Comparison of ENCODE assay signal across 28 cellular contexts in the genomic region with DNA sequence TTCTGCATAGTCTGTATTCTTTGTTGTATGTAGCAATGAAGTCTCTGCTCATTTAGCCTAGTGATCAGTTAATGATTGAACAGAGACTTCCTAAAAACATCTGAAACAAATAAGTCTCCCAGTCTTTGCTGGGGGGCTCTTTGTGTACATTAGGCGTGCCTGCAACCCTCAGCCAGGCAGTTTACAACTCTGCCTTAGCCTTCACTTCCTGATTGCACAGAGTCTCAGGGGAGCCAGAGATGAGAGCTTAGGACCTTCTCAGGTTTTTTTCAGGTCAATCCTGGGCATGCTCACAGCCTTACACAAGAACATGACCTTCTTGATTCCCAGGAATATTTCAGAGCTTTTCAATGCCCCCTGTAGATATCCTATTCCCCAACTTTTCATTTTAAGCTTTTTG.
"Had no signal": no experiment of that assay in that cellular context is flagged by ENCODE, and none has a peak within 500 bp of the region (broad histone marks: within the 10 kb centered on the region; RNA-seq: fewer than 3 reads in every experiment).

No MANE protein-coding gene starts in this region.

- H3K9me3 ChIP-seq: adrenal gland had no signal

- H3K27me3 ChIP-seq: adrenal gland, breast epithelium, MG63, SJSA1 had no signal

- DNase-seq: activated CD4-positive, alpha-beta T cell treated with anti-CD3 and anti-CD28 coated beads for 48 hours; activated CD4-positive, alpha-beta T cell treated with anti-CD3 and anti-CD28 coated beads, Interleukin-2, amount 50 U/mL, for 4 hours; activated naive CD4-positive, alpha-beta T cell treated with anti-CD3 and anti-CD28 coated beads, Interleukin-2, amount 50 U/mL, for 16 hours; activated naive CD8-positive, alpha-beta T cell treated with anti-CD3 and anti-CD28 coated beads, Interleukin-2, amount 10 ng/mL, durations not matched to agents 7 days and 5 days; activated T-cell treated with anti-CD3 and anti-CD28 coated beads for 4 hours; activated T-cell treated with anti-CD3 and anti-CD28 coated beads, Interleukin-2, amount 50 U/mL, for 48 hours; adrenal gland; anterior cingulate cortex; caudate nucleus; MG63; NCI-H1092 treated with DMSO at 0.1 percent for 48 hours; NCI-H1417 treated with DMSO at 0.1 percent for 48 hours; NCI-H1694; NCI-H2029; NCI-H2107; NCI-H345; NCI-H510A; NCI-H526 treated with DMSO at 0.1 percent for 48 hours; NCI-H82; RPMI8226; SHP77 had no signal

- H3K36me3 ChIP-seq: adrenal gland, breast epithelium, MG63, SJSA1 had no signal

- H3K9me3 Mint-ChIP-seq: activated naive CD8-positive, alpha-beta T cell treated with anti-CD3 and anti-CD28 coated beads, Interleukin-2, amount 10 ng/mL, durations not matched to agents 7 days and 5 days; activated T-helper 17 cell treated with anti-CD3 and anti-CD28 coated beads, Interleukin-2, amount 50 U/mL, for 72 hours had no signal

- H3K4me3 ChIP-seq: adrenal gland, breast epithelium, MG63, SJSA1 had no signal

- H3K27ac ChIP-seq: adrenal gland, breast epithelium, SJSA1 had no signal

- H3K27ac Mint-ChIP-seq: activated naive CD8-positive, alpha-beta T cell treated with anti-CD3 and anti-CD28 coated beads, Interleukin-2, amount 10 ng/mL, durations not matched to agents 7 days and 5 days; activated T-helper 17 cell treated with anti-CD3 and anti-CD28 coated beads, Interleukin-2, amount 50 U/mL, for 72 hours; T-helper 1 cell treated with Interleukin-12 subunit alpha and Interleukin-12 subunit beta and Interleukin-4 antibody, amounts not matched to agents 30 μg/mL and 1 μg/mL, for 36 hours had no signal

- H3K4me3 Mint-ChIP-seq: activated naive CD8-positive, alpha-beta T cell treated with anti-CD3 and anti-CD28 coated beads, Interleukin-2, amount 10 ng/mL, durations not matched to agents 7 days and 5 days; activated T-helper 17 cell treated with anti-CD3 and anti-CD28 coated beads, Interleukin-2, amount 50 U/mL, for 72 hours; T-helper 1 cell treated with Interleukin-12 subunit alpha and Interleukin-12 subunit beta and Interleukin-4 antibody, amounts not matched to agents 30 μg/mL and 1 μg/mL, for 36 hours had no signal

- H3K4me1 Mint-ChIP-seq: activated T-helper 17 cell treated with anti-CD3 and anti-CD28 coated beads, Interleukin-2, amount 50 U/mL, for 72 hours had no signal

- ATAC-seq: activated CD4-positive, CD25-positive, alpha-beta regulatory T cell treated with anti-CD3 and anti-CD28 coated beads, Interleukin-2, amount 50 U/mL, for 24 hours; activated T-helper 17 cell treated with anti-CD3 and anti-CD28 coated beads, Interleukin-2, amount 50 U/mL, for 72 hours; Panc1; SK-N-SH treated with all-trans-retinoic acid at 6 μM for 48 hours had no signal

- H3K36me3 Mint-ChIP-seq: activated naive CD8-positive, alpha-beta T cell treated with anti-CD3 and anti-CD28 coated beads, Interleukin-2, amount 10 ng/mL, durations not matched to agents 7 days and 5 days had no signal
